ENCODE assay signal across 8 cellular contexts in genomic region chr3:173398111-173398479, GRCh38. TPM values are rescaled to one million over a fixed set of nuclear protein-coding genes. Genes with fewer than 3 reads are reported as not detected.
DNase-seq lines count a peak whose midpoint lies in the region; ATAC-seq and TF ChIP-seq lines count a peak whose summit lies in the region.

No MANE protein-coding gene starts in this region.

- H3K27me3 ChIP-seq in BLaER1 treated with 17β-estradiol and CSF1 and Interleukin-3, amounts not matched to agents 10 nM and 100 nM, result peaks cover 33 to 77% (median 66%) of the 10 kb centered on the region in 11 experiments
- H3K27me3 ChIP-seq in MM.1S (replicated peaks; ENCODE audit: insufficient read depth, low read length), result no peaks in the 10 kb centered on the region
- H3K27me3 ChIP-seq in fibroblast of lung (ENCODE audit: control insufficient read depth, insufficient read depth, low read length), result peaks cover 8% of the 10 kb centered on the region
- H3K27me3 ChIP-seq in neuronal stem cell (ENCODE audit: control insufficient read depth in 3 of 3, insufficient read depth in 3 of 3, low read depth in 1 of 3, low read length in 3 of 3), result no peaks in the 10 kb centered on the region

- H3K9me3 Mint-ChIP-seq in activated CD4-positive, alpha-beta memory T cell treated with anti-CD3 and anti-CD28 coated beads, Interleukin-2, amount 10 ng/mL, durations not matched to agents 7 days and 5 days, result no peaks in the 10 kb centered on the region
- peaks cover 0 to 6% of the 10 kb centered on the region in 2 donors for H3K9me3 Mint-ChIP-seq in effector memory CD8-positive, alpha-beta T cell

- no peak overlapping the region for H2BK120ac ChIP-seq in neuronal stem cell (ENCODE audit: low read depth, low read length)

- no peak overlapping the region for H2BK15ac ChIP-seq in neuronal stem cell (ENCODE audit: low read length)

- peaks cover 25% of the 10 kb centered on the region for H3K4me1 Mint-ChIP-seq in activated CD4-positive, alpha-beta memory T cell treated with anti-CD3 and anti-CD28 coated beads, Interleukin-2, amount 10 ng/mL, durations not matched to agents 7 days and 5 days
- peaks cover 10% of the 10 kb centered on the region in 2 donors for H3K4me1 Mint-ChIP-seq in effector memory CD8-positive, alpha-beta T cell (ENCODE audit: low read depth in 2 of 2)

- H4K8ac ChIP-seq in neuronal stem cell (ENCODE audit: low read depth, low read length), result no peak overlapping the region

- H3K4me3 Mint-ChIP-seq in activated CD4-positive, alpha-beta memory T cell treated with anti-CD3 and anti-CD28 coated beads, Interleukin-2, amount 10 ng/mL, durations not matched to agents 7 days and 5 days, result no peak overlapping the region
- no peak overlapping the region for H3K4me3 Mint-ChIP-seq in effector memory CD8-positive, alpha-beta T cell

- no peak overlapping the region for H2BK12ac ChIP-seq in neuronal stem cell (ENCODE audit: low read length)

- DNase-seq in MM.1S (no peak), fibroblast of lung (ENCODE audit: low read depth in 2 of 2) (peak in 1 of 2 donors; percentile 69), neuronal stem cell (ENCODE audit: low spot score) (no peak), COR-L47 (lab: John Stamatoyannopoulos, UW) (no peak)
- DNase-seq in activated CD4-positive, alpha-beta memory T cell treated with anti-CD3 and anti-CD28 coated beads, Interleukin-2, amount 10 ng/mL, durations not matched to agents 7 days and 5 days, result no peak
- no peak for DNase-seq in effector memory CD8-positive, alpha-beta T cell

- no peak overlapping the region for H4K91ac ChIP-seq in neuronal stem cell (ENCODE audit: low read depth, low read length, poor library complexity)

- H3K4ac ChIP-seq in neuronal stem cell (ENCODE audit: low read length), result no peak overlapping the region

- no CpG with 5 or more reads among the region's 15 CpGs for WGBS in neuronal stem cell (ENCODE audit: extremely low coverage in 2 of 2, insufficient read length in 2 of 2, insufficient replicate concordance in 1 of 2), 2 donors

- H3K27ac ChIP-seq in BLaER1 treated with 17β-estradiol and CSF1 and Interleukin-3, amounts not matched to agents 10 nM and 100 nM, result no peak overlapping the region; a peak in 2 of 22 replicates
- H3K27ac ChIP-seq in MM.1S (ENCODE audit: low read length) (no peak overlapping the region; the same call in 1 of the 2 replicates), fibroblast of lung (ENCODE audit: insufficient read depth, low read length) (no peak overlapping the region), neuronal stem cell (replicated peaks; ENCODE audit: low read length) (peak overlapping the region; percentile 92)

- peak overlapping the region; percentile 62 for H2BK5ac ChIP-seq in neuronal stem cell (ENCODE audit: low read length)

- H3K79me2 ChIP-seq in MM.1S (ENCODE audit: low read length) (no peaks in the 10 kb centered on the region), fibroblast of lung (ENCODE audit: control insufficient read depth, insufficient read depth, low read length) (no peaks in the 10 kb centered on the region)

- H3K36me3 Mint-ChIP-seq in activated CD4-positive, alpha-beta memory T cell treated with anti-CD3 and anti-CD28 coated beads, Interleukin-2, amount 10 ng/mL, durations not matched to agents 7 days and 5 days (ENCODE audit: low read depth), result no peaks in the 10 kb centered on the region
- H3K36me3 Mint-ChIP-seq in effector memory CD8-positive, alpha-beta T cell (ENCODE audit: insufficient read depth), result no peaks in the 10 kb centered on the region

- H3K9me3 ChIP-seq in BLaER1 treated with 17β-estradiol and CSF1 and Interleukin-3, amounts not matched to agents 10 nM and 100 nM (replicated peaks in 1 of 11), result no peaks in the 10 kb centered on the region
- H3K9me3 ChIP-seq in MM.1S (replicated peaks; ENCODE audit: insufficient read depth, low read length) (no peaks in the 10 kb centered on the region), fibroblast of lung (ENCODE audit: control insufficient read depth, insufficient read depth, low read depth, low read length) (no peaks in the 10 kb centered on the region), neuronal stem cell (replicated peaks in 1 of 2; ENCODE audit: control insufficient read depth in 2 of 2, insufficient read depth in 1 of 2, low read depth in 1 of 2, low read length in 2 of 2) (no peaks in the 10 kb centered on the region)

- H3K4me3 ChIP-seq in BLaER1 treated with 17β-estradiol and CSF1 and Interleukin-3, amounts not matched to agents 10 nM and 100 nM, result peak overlapping the region; percentile 65 to 81 (median 69)
- H3K4me3 ChIP-seq in MM.1S (ENCODE audit: low read length) (peak overlapping the region; percentile 86), fibroblast of lung (replicated peaks in 1 of 4; ENCODE audit: control extremely low read depth in 1 of 4, insufficient read depth in 1 of 4, low read depth in 3 of 4, low read length in 4 of 4) (peak overlapping the region; percentile 42 to 63 (median 52)), neuronal stem cell (ENCODE audit: low read length in 2 of 2) (peak overlapping the region; percentile 68 to 92)

- peaks cover 21 to 42% (median 37%) of the 10 kb centered on the region in 10 experiments for H3K4me1 ChIP-seq in BLaER1 treated with 17β-estradiol and CSF1 and Interleukin-3, amounts not matched to agents 10 nM and 100 nM
- H3K4me1 ChIP-seq in MM.1S (ENCODE audit: low read length) (peaks cover 17% of the 10 kb centered on the region), fibroblast of lung (ENCODE audit: control insufficient read depth, extremely low read depth, insufficient read depth, low read length) (no peaks in the 10 kb centered on the region), neuronal stem cell (ENCODE audit: control insufficient read depth in 2 of 2, insufficient read depth in 1 of 2, low read depth in 1 of 2, low read length in 2 of 2) (no peaks in the 10 kb centered on the region)

- peak overlapping the region; percentile 88 to 99 (median 96) for H3K4me2 ChIP-seq in BLaER1 treated with 17β-estradiol and CSF1 and Interleukin-3, amounts not matched to agents 10 nM and 100 nM
- H3K4me2 ChIP-seq in MM.1S (ENCODE audit: low read depth, low read length) (peak overlapping the region; percentile 79), fibroblast of lung (ENCODE audit: extremely low read depth, insufficient read depth, low read length) (peak overlapping the region; percentile 83), neuronal stem cell (ENCODE audit: insufficient read depth, low read length, poor library complexity, severe bottlenecking) (peak overlapping the region; percentile 21)

- TF ChIP-seq CTCF in MM.1S (IDR thresholded peaks at IDR 0.05; ENCODE audit: low read length), result no peak
- TF ChIP-seq CTCF in fibroblast of lung (conservative IDR thresholded peaks at IDR 0.05 in 1 of 2, IDR thresholded peaks at IDR 0.05 in 1 of 2; ENCODE audit: low read depth in 1 of 2, low read length in 2 of 2), result no peak

- H2AK5ac ChIP-seq in neuronal stem cell (ENCODE audit: low read depth, low read length), result no peak overlapping the region

- H3K27me3 Mint-ChIP-seq in activated CD4-positive, alpha-beta memory T cell treated with anti-CD3 and anti-CD28 coated beads, Interleukin-2, amount 10 ng/mL, durations not matched to agents 7 days and 5 days, result peaks cover 58% of the 10 kb centered on the region
- peaks cover 39 to 42% of the 10 kb centered on the region in 2 donors for H3K27me3 Mint-ChIP-seq in effector memory CD8-positive, alpha-beta T cell

- no peak overlapping the region for H3K14ac ChIP-seq in neuronal stem cell (ENCODE audit: low read length)

- H3K9ac ChIP-seq in BLaER1 treated with 17β-estradiol and CSF1 and Interleukin-3, amounts not matched to agents 10 nM and 100 nM, result peak overlapping the region in 10 of 11 experiments; percentile 51 to 70 (median 62); a peak in 15 of 22 replicates
- H3K9ac ChIP-seq in MM.1S (ENCODE audit: low read length), result peak overlapping the region; percentile 52; the same call in 1 of the 2 replicates
- no peak overlapping the region for H3K9ac ChIP-seq in fibroblast of lung (ENCODE audit: insufficient read depth, low read length)
- no peak overlapping the region for H3K9ac ChIP-seq in neuronal stem cell (ENCODE audit: low read depth, low read length, poor library complexity)

- peaks cover 0 to 20% (median 2%) of the 10 kb centered on the region in 11 experiments; a peak in 10 of 22 replicates for H4K20me1 ChIP-seq in BLaER1 treated with 17β-estradiol and CSF1 and Interleukin-3, amounts not matched to agents 10 nM and 100 nM
- H4K20me1 ChIP-seq in MM.1S (ENCODE audit: insufficient read depth, low read length) (no peaks in the 10 kb centered on the region), fibroblast of lung (ENCODE audit: control insufficient read depth, extremely low read depth, insufficient read depth, low read length) (no peaks in the 10 kb centered on the region)

- no peaks in the 10 kb centered on the region for H3K36me3 ChIP-seq in BLaER1 treated with 17β-estradiol and CSF1 and Interleukin-3, amounts not matched to agents 10 nM and 100 nM
- H3K36me3 ChIP-seq in MM.1S (replicated peaks; ENCODE audit: insufficient read depth, low read length) (no peaks in the 10 kb centered on the region), fibroblast of lung (ENCODE audit: control insufficient read depth, insufficient read depth, low read length) (no peaks in the 10 kb centered on the region), neuronal stem cell (replicated peaks in 1 of 2; ENCODE audit: control insufficient read depth in 2 of 2, insufficient read depth in 2 of 2, low read length in 2 of 2) (no peaks in the 10 kb centered on the region)

- H3K23ac ChIP-seq in neuronal stem cell (ENCODE audit: low read depth, low read length, poor library complexity), result no peak overlapping the region

- peak overlapping the region; percentile 71 for H3K18ac ChIP-seq in neuronal stem cell (ENCODE audit: low read length)

- peaks cover 39% of the 10 kb centered on the region for H3F3A ChIP-seq in MM.1S (ENCODE audit: insufficient read depth, low read length)

- H3K79me1 ChIP-seq in neuronal stem cell (ENCODE audit: low read depth, low read length), result no peaks in the 10 kb centered on the region

- no peaks in the 10 kb centered on the region for H3K9me2 ChIP-seq in MM.1S (replicated peaks; ENCODE audit: insufficient read depth, low read length)

- H2AFZ ChIP-seq in MM.1S (ENCODE audit: low read length), result peak overlapping the region; percentile 94
- H2AFZ ChIP-seq in fibroblast of lung (ENCODE audit: low read length), result peak overlapping the region; percentile 40
- peak overlapping the region; percentile 97 for H2AFZ ChIP-seq in neuronal stem cell (ENCODE audit: low read length)

- ATAC-seq in effector memory CD8-positive, alpha-beta T cell (replicated peaks), result no peak
- no peak for ATAC-seq in GM18520 (IDR thresholded peaks at IDR 0.05; ENCODE audit: unreplicated experiment)

- POLR2A ChIA-PET in activated CD4-positive, alpha-beta memory T cell treated with anti-CD3 and anti-CD28 coated beads, Interleukin-2, amount 10 ng/mL, durations not matched to agents 7 days and 5 days (lab: Charles Lee), result no interaction called here

- no peak overlapping the region for H3K27ac Mint-ChIP-seq in activated CD4-positive, alpha-beta memory T cell treated with anti-CD3 and anti-CD28 coated beads, Interleukin-2, amount 10 ng/mL, durations not matched to agents 7 days and 5 days
- H3K27ac Mint-ChIP-seq in effector memory CD8-positive, alpha-beta T cell, result no peak overlapping the region

- CTCF ChIA-PET in activated CD4-positive, alpha-beta memory T cell treated with anti-CD3 and anti-CD28 coated beads, Interleukin-2, amount 10 ng/mL, durations not matched to agents 7 days and 5 days (lab: Charles Lee), result no interaction called here

RNA-seq across cellular contexts. Expression of gene NLGN1, which starts 0.6 kb away (rescaled TPM):
- total RNA-seq in fibroblast of lung, result 2.1 TPM in 2 replicates
- polyA plus RNA-seq in fibroblast of lung, result 0.61 and 1.7 TPM in 2 replicates
- polyA plus RNA-seq in fibroblast of lung (2012), result 0.38 and 0.39 TPM in 2 replicates
- 0.35 TPM in 1 of 2 replicates, not detected in the other for polyA minus RNA-seq in fibroblast of lung (ENCODE audit: low replicate concordance)
- polyA plus RNA-seq in neuronal stem cell (2013, experiment 1 of 2), result 19.0 TPM
- 19.4 TPM for polyA plus RNA-seq in neuronal stem cell (2013, experiment 2 of 2)
- total RNA-seq in activated CD4-positive, alpha-beta memory T cell treated with anti-CD3 and anti-CD28 coated beads, Interleukin-2, amount 10 ng/mL, durations not matched to agents 7 days and 5 days, result not detected

Comparison
In these comparisons a context has a peak if more than half of its experiments do, and no peak if none do; other contexts are left out.
1. H3K4me2 ChIP-seq: peak in every context shown above with its lines; median percentile 96 in BLaER1 treated with 17β-estradiol and CSF1 and Interleukin-3, amounts not matched to agents 10 nM and 100 nM; 83 in fibroblast of lung; 79 in MM.1S; 21 in neuronal stem cell.
2. H3K9ac ChIP-seq: peak in BLaER1 treated with 17β-estradiol and CSF1 and Interleukin-3, amounts not matched to agents 10 nM and 100 nM (10 of 11) and MM.1S (single experiment); none in fibroblast of lung (single experiment) and neuronal stem cell (single experiment).
3. H2AFZ ChIP-seq: peak in every context shown above with its lines; median percentile 97 in neuronal stem cell; 94 in MM.1S; 40 in fibroblast of lung.
4. Peak in every context shown above with its lines, with median percentiles within 50 percentile points of each other: H3K4me3 ChIP-seq.